Comparison of ENCODE assay signal across 9 cellular contexts in genomic region chr17:40104570-40105471, GRCh38. TPM values are rescaled to one million over a fixed set of nuclear protein-coding genes. Genes with fewer than 3 reads are reported as not detected.
DNase-seq lines count a peak whose midpoint lies in the region; ATAC-seq and TF ChIP-seq lines count a peak whose summit lies in the region.
"Had no signal": no experiment of that assay in that cellular context is flagged by ENCODE, and none has a peak within 500 bp of the region (broad histone marks: within the 10 kb centered on the region; RNA-seq: fewer than 3 reads in every experiment).

No MANE protein-coding gene starts in this region.

- H3K9ac ChIP-seq in BLaER1 treated with 17β-estradiol and CSF1 and Interleukin-3, amounts not matched to agents 10 nM and 100 nM, result no peak overlapping the region
- H3K9ac ChIP-seq in HCT116 (ENCODE audit: low read length) (peak overlapping the region; percentile 5; the same call in 1 of the 2 replicates), neuronal stem cell (ENCODE audit: low read depth, low read length, poor library complexity) (no peak overlapping the region)

- H3K4me3 ChIP-seq in BLaER1 treated with 17β-estradiol and CSF1 and Interleukin-3, amounts not matched to agents 10 nM and 100 nM, result no peak overlapping the region
- H3K4me3 ChIP-seq in HCT116 (replicated peaks in 1 of 2; ENCODE audit: low read depth in 1 of 2, low read length in 2 of 2) (no peak overlapping the region), dorsolateral prefrontal cortex (no peak overlapping the region), neuronal stem cell (ENCODE audit: low read length in 2 of 2) (no peak overlapping the region)

- peak overlapping the region; percentile 41 for H2AK5ac ChIP-seq in neuronal stem cell (ENCODE audit: low read depth, low read length)

- no peak overlapping the region for H3K14ac ChIP-seq in neuronal stem cell (ENCODE audit: low read length)

- H3K79me2 ChIP-seq in HCT116 (ENCODE audit: insufficient read depth, low read length), result peaks cover 5% of the 10 kb centered on the region; the same call in 1 of the 2 replicates

- H3K36me3 ChIP-seq in BLaER1 treated with 17β-estradiol and CSF1 and Interleukin-3, amounts not matched to agents 10 nM and 100 nM, result no peaks in the 10 kb centered on the region
- H3K36me3 ChIP-seq in HCT116 (ENCODE audit: control insufficient read depth in 1 of 2, insufficient read depth in 2 of 2, low read length in 2 of 2) (no peaks in the 10 kb centered on the region), neuronal stem cell (replicated peaks in 1 of 2; ENCODE audit: control insufficient read depth in 2 of 2, insufficient read depth in 2 of 2, low read length in 2 of 2) (no peaks in the 10 kb centered on the region)

- no peak overlapping the region for H4K8ac ChIP-seq in neuronal stem cell (ENCODE audit: low read depth, low read length)

- WGBS in neuronal stem cell (ENCODE audit: extremely low coverage in 2 of 2, insufficient read length in 2 of 2, insufficient replicate concordance in 1 of 2), 2 donors, result no CpG with 5 or more reads among the region's 3 CpGs

- no peak overlapping the region for H2BK5ac ChIP-seq in neuronal stem cell (ENCODE audit: low read length)

- H2AFZ ChIP-seq in HCT116 (ENCODE audit: low read depth, low read length, poor library complexity, severe bottlenecking) (no peak overlapping the region), neuronal stem cell (ENCODE audit: low read length) (no peak overlapping the region)

- no peak for TF ChIP-seq RAD21 in HCT116 (IDR thresholded peaks at IDR 0.05; ENCODE audit: low read depth)

- no peak overlapping the region for H4K91ac ChIP-seq in neuronal stem cell (ENCODE audit: low read depth, low read length, poor library complexity)

- no peaks in the 10 kb centered on the region for H3K9me3 ChIP-seq in BLaER1 treated with 17β-estradiol and CSF1 and Interleukin-3, amounts not matched to agents 10 nM and 100 nM (replicated peaks in 1 of 11)
- no peaks in the 10 kb centered on the region for H3K9me3 ChIP-seq in HCT116 (ENCODE audit: control insufficient read depth in 1 of 2, insufficient read depth in 1 of 2, low read depth in 1 of 2, low read length in 2 of 2)
- no peaks in the 10 kb centered on the region for H3K9me3 ChIP-seq in neuronal stem cell (replicated peaks in 1 of 2; ENCODE audit: control insufficient read depth in 2 of 2, insufficient read depth in 1 of 2, low read depth in 1 of 2, low read length in 2 of 2)

- no peaks in the 10 kb centered on the region for H3K79me1 ChIP-seq in neuronal stem cell (ENCODE audit: low read depth, low read length)

- POLR2A ChIA-PET in HCT116 (lab: Charles Lee), result interaction anchor here (0.5 to 1.1 kb wide), 2 partner anchors 13 to 75 kb away, joined by 3 read pairs; no protein-coding TSS in a partner anchor

- no peak overlapping the region for H3K27ac ChIP-seq in BLaER1 treated with 17β-estradiol and CSF1 and Interleukin-3, amounts not matched to agents 10 nM and 100 nM
- no peak overlapping the region for H3K27ac ChIP-seq in HCT116 (ENCODE audit: low read depth, low read length)
- peak overlapping the region in 55 of 59 donors; percentile 16 to 100 (median 99) for H3K27ac ChIP-seq in dorsolateral prefrontal cortex
- H3K27ac ChIP-seq in neuronal stem cell (replicated peaks; ENCODE audit: low read length), result no peak overlapping the region

- H2BK12ac ChIP-seq in neuronal stem cell (ENCODE audit: low read length), result no peak overlapping the region

- H3K9me2 ChIP-seq in HCT116 (ENCODE audit: insufficient read depth), result no peaks in the 10 kb centered on the region

- no peak for TF ChIP-seq POLR2A in HCT116 (IDR thresholded peaks at IDR 0.05; ENCODE audit: borderline replicate concordance, extremely low read depth, insufficient read depth, insufficient read length)

- no peak overlapping the region for H3K18ac ChIP-seq in neuronal stem cell (ENCODE audit: low read length)

- CTCF ChIA-PET in HCT116 (lab: Charles Lee), result interaction anchor here (0.9 kb wide), 1 partner anchor 70 kb away, joined by 4 read pairs; no protein-coding TSS in a partner anchor

- no peaks in the 10 kb centered on the region; a peak in 1 of 22 replicates for H3K27me3 ChIP-seq in BLaER1 treated with 17β-estradiol and CSF1 and Interleukin-3, amounts not matched to agents 10 nM and 100 nM
- H3K27me3 ChIP-seq in HCT116 (ENCODE audit: insufficient read depth, low read length) (no peaks in the 10 kb centered on the region), dorsolateral prefrontal cortex (no peaks in the 10 kb centered on the region), neuronal stem cell (ENCODE audit: control insufficient read depth in 3 of 3, insufficient read depth in 3 of 3, low read depth in 1 of 3, low read length in 3 of 3) (peaks cover 0 to 5% (median 3%) of the 10 kb centered on the region in 3 experiments)

- no peak for ATAC-seq in HCT116

- no peak overlapping the region for H2BK120ac ChIP-seq in neuronal stem cell (ENCODE audit: low read depth, low read length)

- peak overlapping the region; percentile 32 to 94 (median 87); a peak in 19 of 22 replicates for H3K4me2 ChIP-seq in BLaER1 treated with 17β-estradiol and CSF1 and Interleukin-3, amounts not matched to agents 10 nM and 100 nM
- H3K4me2 ChIP-seq in HCT116 (ENCODE audit: low read length) (peak overlapping the region; percentile 28), neuronal stem cell (ENCODE audit: insufficient read depth, low read length, poor library complexity, severe bottlenecking) (no peak overlapping the region)

- DNase-seq in HCT116 (ENCODE audit: low read depth, low spot score) (no peak), dorsolateral prefrontal cortex (no peak), neuronal stem cell (ENCODE audit: low spot score) (no peak), NCI-H1694 treated with DMSO at 0.1 percent for 48 hours (lab: John Stamatoyannopoulos, UW) (no peak), globus pallidus (ENCODE audit: low spot score) (no peak), COR-L47 (lab: John Stamatoyannopoulos, UW) (no peak)
- DNase-seq in stimulated activated CD4-positive, alpha-beta T cell treated with anti-CD3 and anti-CD28 coated beads, Interleukin-12 subunit alpha, Interleukin-12 subunit beta, amount 100 ng/mL, for 4 hours, result no peak
- DNase-seq: activated gamma-delta T cell treated with Interleukin-2 at 50 U/mL for 16 hours had no signal

- H3K23ac ChIP-seq in neuronal stem cell (ENCODE audit: low read depth, low read length, poor library complexity), result no peak overlapping the region

- RAD21 ChIA-PET in HCT116 (lab: Charles Lee; ENCODE audit: low non-redundant PET in 1 of 2, low total read pairs in 2 of 2, uncharacterized antibody in 2 of 2, unreplicated experiment in 2 of 2), result no interaction called here

- TF ChIP-seq CTCF in HCT116 (IDR thresholded peaks at IDR 0.05 in 2 of 3, conservative IDR thresholded peaks at IDR 0.05 in 1 of 3; ENCODE audit: borderline replicate concordance in 1 of 3, insufficient read depth in 1 of 3, low read depth in 2 of 3, low read length in 2 of 3), result no peak; a peak in 1 of 6 replicates
- TF ChIP-seq CTCF in dorsolateral prefrontal cortex (IDR thresholded peaks at IDR 0.05 in 54 of 56, conservative IDR thresholded peaks at IDR 0.05 in 2 of 56; ENCODE audit: low read depth in 1 of 56, partially characterized antibody in 56 of 56), result no peak

- intact Hi-C loops in HCT116 (cut with micrococcal nuclease) (no loop called here), dorsolateral prefrontal cortex (cut with DNase I) (no loop called here)

- no peaks in the 10 kb centered on the region for H4K20me1 ChIP-seq in BLaER1 treated with 17β-estradiol and CSF1 and Interleukin-3, amounts not matched to agents 10 nM and 100 nM
- no peaks in the 10 kb centered on the region for H4K20me1 ChIP-seq in HCT116 (ENCODE audit: insufficient read depth)

- peaks cover 84 to 98% (median 92%) of the 10 kb centered on the region in 10 experiments for H3K4me1 ChIP-seq in BLaER1 treated with 17β-estradiol and CSF1 and Interleukin-3, amounts not matched to agents 10 nM and 100 nM
- H3K4me1 ChIP-seq in HCT116 (ENCODE audit: control insufficient read depth in 1 of 2, insufficient read depth in 2 of 2, low read length in 2 of 2) (peaks cover 48 to 85% of the 10 kb centered on the region in 2 experiments), neuronal stem cell (ENCODE audit: control insufficient read depth in 2 of 2, insufficient read depth in 1 of 2, low read depth in 1 of 2, low read length in 2 of 2) (peaks cover 36 to 52% of the 10 kb centered on the region in 2 donors)

- H2BK15ac ChIP-seq in neuronal stem cell (ENCODE audit: low read length), result no peak overlapping the region

- H3K4ac ChIP-seq in neuronal stem cell (ENCODE audit: low read length), result no peak overlapping the region

- no TSS peak for BruUV-seq in HCT116 (replicated peaks; lab: Mats Ljungman, UMichigan)

RNA-seq across cellular contexts. Expression of gene NR1D1, which starts 4.4 kb away (rescaled TPM):
- total RNA-seq in HCT116 (2021; ENCODE audit: unreplicated experiment), result 63.7 TPM
- 104 and 122 TPM in 2 replicates for polyA plus RNA-seq in HCT116 (2012)
- 10 to 100 TPM; 26.9 to 97.0 (median 62.1) TPM for total RNA-seq in dorsolateral prefrontal cortex
- 5.0 TPM for polyA plus RNA-seq in neuronal stem cell (2013, experiment 1 of 2)
- 4.8 TPM for polyA plus RNA-seq in neuronal stem cell (2013, experiment 2 of 2)

RNA-seq across cellular contexts. Expression of gene MSL1, which starts 16.9 kb away (rescaled TPM):
- 67.2 TPM for total RNA-seq in HCT116 (2021; ENCODE audit: unreplicated experiment)
- 26.8 and 36.5 TPM in 2 replicates for polyA plus RNA-seq in HCT116 (2012)
- 100 to 1,000 TPM in 116 of 120 experiments, 10 to 100 TPM in 4; 87.8 to 143 (median 120) TPM for total RNA-seq in dorsolateral prefrontal cortex
- polyA plus RNA-seq in neuronal stem cell (2013, experiment 1 of 2), result 106 TPM
- polyA plus RNA-seq in neuronal stem cell (2013, experiment 2 of 2), result 110 TPM

RNA-seq across cellular contexts. Expression of gene CASC3, which starts 35.5 kb away (rescaled TPM):
- 73.1 TPM for total RNA-seq in HCT116 (2021; ENCODE audit: unreplicated experiment)
- polyA plus RNA-seq in HCT116 (2012), result 35.5 and 37.0 TPM in 2 replicates
- 100 to 1,000 TPM in 119 of 120 experiments, 10 to 100 TPM in 1; 95.0 to 216 (median 136) TPM for total RNA-seq in dorsolateral prefrontal cortex
- polyA plus RNA-seq in neuronal stem cell (2013, experiment 1 of 2), result 70.7 TPM
- polyA plus RNA-seq in neuronal stem cell (2013, experiment 2 of 2), result 70.5 TPM

RNA-seq across cellular contexts. Expression of gene THRA, which starts 42.1 kb away (rescaled TPM):
- total RNA-seq in HCT116 (2021; ENCODE audit: unreplicated experiment) (23.3 TPM), dorsolateral prefrontal cortex (100 to 1,000 TPM; 178 to 301 (median 231) TPM)
- polyA plus RNA-seq in HCT116 (2012), result 20.3 and 21.1 TPM in 2 replicates
- polyA plus RNA-seq in neuronal stem cell (2013, experiment 1 of 2), result 13.2 TPM
- 13.2 TPM for polyA plus RNA-seq in neuronal stem cell (2013, experiment 2 of 2)

RNA-seq across cellular contexts. Expression of gene MED24, which starts 50.6 kb away (rescaled TPM):
- total RNA-seq in HCT116 (2021; ENCODE audit: unreplicated experiment), result 92.1 TPM
- 68.9 and 90.5 TPM in 2 replicates for polyA plus RNA-seq in HCT116 (2012)
- 100 to 1,000 TPM in 59 of 120 experiments, 10 to 100 TPM in 61; 59.5 to 156 (median 99.1) TPM for total RNA-seq in dorsolateral prefrontal cortex
- polyA plus RNA-seq in neuronal stem cell (2013, experiment 1 of 2), result 61.9 TPM
- polyA plus RNA-seq in neuronal stem cell (2013, experiment 2 of 2), result 61.2 TPM

Comparison
In these comparisons a context has a peak if more than half of its experiments do, and no peak if none do; other contexts are left out.
1. H3K27ac ChIP-seq: peak in dorsolateral prefrontal cortex (55 of 59); none in BLaER1 treated with 17β-estradiol and CSF1 and Interleukin-3, amounts not matched to agents 10 nM and 100 nM (0 of 11), HCT116 (single experiment) and neuronal stem cell (single experiment).